32 cellular contexts compared by ENCODE assay signal in the genomic region with DNA sequence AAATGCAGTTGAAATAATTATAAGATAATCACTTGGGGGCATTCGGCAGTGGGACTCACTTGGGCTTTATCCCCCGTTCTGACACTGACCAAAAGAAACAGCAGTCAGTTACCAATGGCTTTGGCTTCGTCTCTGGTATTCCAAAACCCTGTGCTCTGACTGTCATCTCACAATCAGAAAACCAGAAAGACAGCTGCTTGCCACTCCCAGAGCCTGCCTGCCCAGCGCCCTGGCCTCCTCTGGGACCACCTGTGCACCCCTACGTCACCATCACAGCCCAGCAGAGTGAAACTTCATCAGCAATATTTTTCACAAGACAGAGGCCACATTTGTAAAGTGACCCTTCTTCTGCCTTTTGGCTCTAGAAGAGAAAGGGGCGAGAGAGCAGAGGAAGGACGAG.
"Had no signal": no experiment of that assay in that cellular context is flagged by ENCODE, and none has a peak within 500 bp of the region (broad histone marks: within the 10 kb centered on the region; RNA-seq: fewer than 3 reads in every experiment).

No MANE protein-coding gene starts in this region.

- H3K4me3 ChIP-seq: coronary artery, dorsolateral prefrontal cortex, gastrocnemius medialis had no signal

- H3K27me3 ChIP-seq: brain microvascular endothelial cell, foreskin keratinocyte, gastrocnemius medialis had no signal

- H3K27ac ChIP-seq: brain microvascular endothelial cell, coronary artery, dorsolateral prefrontal cortex, foreskin keratinocyte, gastrocnemius medialis, WERI-Rb-1 had no signal

- H3K36me3 Mint-ChIP-seq: activated naive CD8-positive, alpha-beta T cell; T-cell had no signal

- H3K36me3 ChIP-seq: brain microvascular endothelial cell, gastrocnemius medialis, WERI-Rb-1 had no signal

- H3K4me1 Mint-ChIP-seq: activated B cell treated with CpG ODN at 0.5 μM for 24 hours; activated T-helper 17 cell treated with anti-CD3 and anti-CD28 coated beads, Interleukin-2, amount 50 U/mL, for 72 hours; central memory CD8-positive, alpha-beta T cell; endodermal cell; T-cell had no signal

- H3K9me3 Mint-ChIP-seq: endodermal cell had no signal

- H3K4me3 Mint-ChIP-seq: activated B cell treated with CpG ODN at 0.5 μM for 24 hours; activated CD8-positive, alpha-beta T cell treated with anti-CD3 and anti-CD28 coated beads for 36 hours; activated naive CD8-positive, alpha-beta T cell; activated T-cell treated with anti-CD3 and anti-CD28 coated beads, Interleukin-2, amount 50 U/mL, for 4 hours; activated T-helper 17 cell treated with anti-CD3 and anti-CD28 coated beads, Interleukin-2, amount 50 U/mL, for 72 hours; central memory CD8-positive, alpha-beta T cell; dendritic cell treated with granulocyte-macrophage colony-stimulating factor and Interleukin-4, amounts not matched to agents 40 ng/mL and 50 ng/mL, for 4 days; endodermal cell; T-cell; T-helper 1 cell treated with Interleukin-12 subunit alpha and Interleukin-12 subunit beta and Interleukin-4 antibody, amounts not matched to agents 30 μg/mL and 1 μg/mL, for 36 hours; T-helper 2 cell treated with Interferon-gamma antibody and Interleukin-4, amounts not matched to agents 5 μg/mL and 100 μg/mL, for 36 hours had no signal

- H3K9me3 ChIP-seq: gastrocnemius medialis had no signal

- DNase-seq: activated B cell treated with CpG ODN at 0.5 μM for 24 hours; activated CD4-positive, alpha-beta T cell treated with anti-CD3 and anti-CD28 coated beads for 48 hours; activated CD4-positive, alpha-beta T cell treated with anti-CD3 and anti-CD28 coated beads, Interleukin-2, amount 50 U/mL, for 1 hour; activated CD4-positive, alpha-beta T cell treated with anti-CD3 and anti-CD28 coated beads, Interleukin-2, amount 50 U/mL, for 48 hours; activated CD8-positive, alpha-beta memory T cell treated with anti-CD3 and anti-CD28 coated beads for 24 hours; activated CD8-positive, alpha-beta T cell treated with anti-CD3 and anti-CD28 coated beads for 36 hours; activated effector memory CD4-positive, alpha-beta T cell treated with Interleukin-2 at 50 U/mL for 16 hours; activated gamma-delta T cell treated with Interleukin-2 at 50 U/mL for 16 hours; activated naive CD4-positive, alpha-beta T cell treated with anti-CD3 and anti-CD28 coated beads, Interleukin-2, amount 50 U/mL, for 16 hours; activated naive CD4-positive, alpha-beta T cell treated with Interleukin-2 at 50 U/mL for 16 hours; activated T-cell treated with anti-CD3 and anti-CD28 coated beads, Interleukin-2, amount 50 U/mL, for 4 hours; amniotic stem cell; anterior cingulate cortex; brain microvascular endothelial cell; dorsolateral prefrontal cortex; effector memory CD4-positive, alpha-beta T cell; foreskin keratinocyte; gastrocnemius medialis; SW 1271; T-cell; T1000; WERI-Rb-1 had no signal

- FAIRE-seq: astrocyte, bronchial epithelial cell had no signal

- H3K4me1 ChIP-seq: foreskin keratinocyte, gastrocnemius medialis had no signal

- H3K27me3 Mint-ChIP-seq: activated B cell treated with CpG ODN at 0.5 μM for 24 hours; activated CD8-positive, alpha-beta T cell treated with anti-CD3 and anti-CD28 coated beads for 36 hours; activated naive CD8-positive, alpha-beta T cell; activated T-helper 17 cell treated with anti-CD3 and anti-CD28 coated beads, Interleukin-2, amount 50 U/mL, for 72 hours; central memory CD8-positive, alpha-beta T cell; dendritic cell treated with granulocyte-macrophage colony-stimulating factor and Interleukin-4, amounts not matched to agents 40 ng/mL and 50 ng/mL, for 4 days; T-cell had no signal

- H3K27ac Mint-ChIP-seq: activated B cell treated with CpG ODN at 0.5 μM for 24 hours; activated CD8-positive, alpha-beta T cell treated with anti-CD3 and anti-CD28 coated beads for 36 hours; activated naive CD8-positive, alpha-beta T cell; activated T-helper 17 cell treated with anti-CD3 and anti-CD28 coated beads, Interleukin-2, amount 50 U/mL, for 72 hours; dendritic cell treated with granulocyte-macrophage colony-stimulating factor and Interleukin-4, amounts not matched to agents 40 ng/mL and 50 ng/mL, for 4 days; endodermal cell; T-cell; T-helper 1 cell treated with Interleukin-12 subunit alpha and Interleukin-12 subunit beta and Interleukin-4 antibody, amounts not matched to agents 30 μg/mL and 1 μg/mL, for 36 hours; T-helper 2 cell treated with Interferon-gamma antibody and Interleukin-4, amounts not matched to agents 5 μg/mL and 100 μg/mL, for 36 hours had no signal
